Comparison of ENCODE assay signal across 8 cellular contexts in the genomic region with DNA sequence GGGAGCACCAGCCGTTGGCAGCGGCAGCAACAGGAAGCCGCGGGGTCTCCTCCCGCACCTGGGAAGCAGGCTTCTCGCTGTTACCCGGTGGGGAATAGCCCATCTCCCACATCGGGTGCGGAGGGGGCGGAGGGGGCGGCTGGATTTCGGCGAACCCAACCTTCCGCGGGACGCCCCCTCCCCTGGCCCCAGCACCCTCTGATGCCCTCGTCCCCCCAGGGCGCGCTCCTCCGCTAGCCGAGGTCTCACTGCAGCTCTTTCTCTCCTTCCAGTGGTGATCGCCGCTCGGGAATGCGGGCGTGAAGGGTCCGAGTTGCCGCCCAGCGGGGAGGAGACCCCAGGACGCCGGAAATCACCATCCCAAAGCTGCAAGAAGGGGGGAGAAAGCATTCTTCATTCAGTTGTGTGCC. TPM values are rescaled to one million over a fixed set of nuclear protein-coding genes. Genes with fewer than 3 reads are reported as not detected.
DNase-seq lines count a peak whose midpoint lies in the region; TF ChIP-seq lines count a peak whose summit lies in the region.

No MANE protein-coding gene starts in this region.

- peak; percentile 62 for DNase-seq in DMS 273 (lab: John Stamatoyannopoulos, UW; ENCODE audit: unreplicated experiment)
- DNase-seq in DMS 273 treated with DMSO at 0.1 percent for 48 hours (lab: John Stamatoyannopoulos, UW): no peak
- peak in 1 of 2 donors; percentile 26 for DNase-seq in breast epithelium (ENCODE audit: low spot score in 2 of 2)
- DNase-seq in lower leg skin (ENCODE audit: low spot score in 2 of 2): peak; percentile 23 to 91
- DNase-seq in thyroid gland: peak; percentile 50 to 56
- DNase-seq in NCI-H1105 treated with DMSO at 0.1 percent for 48 hours (lab: John Stamatoyannopoulos, UW): no peak
- DNase-seq in GM10266 (ENCODE audit: extremely low spot score): no peak

- WGBS in lower leg skin, 2 donors: 0 to 1% methylated on average over 16 to 31 of the region's 31 CpGs
- 0 to 1% methylated on average over 13 to 17 of the region's 31 CpGs for WGBS in thyroid gland, 2 donors

- no peak for TF ChIP-seq POLR2A in breast epithelium (IDR thresholded peaks at IDR 0.05)
- no peak for TF ChIP-seq POLR2A in lower leg skin (IDR thresholded peaks at IDR 0.05)
- no peak for TF ChIP-seq POLR2A in thyroid gland (IDR thresholded peaks at IDR 0.05)

- H3K4me1 ChIP-seq in breast epithelium (no peaks in the 10 kb centered on the region), thyroid gland (peaks cover 7 to 15% of the 10 kb centered on the region in 2 donors)

- no peaks in the 10 kb centered on the region for H3K9me3 ChIP-seq in breast epithelium
- no peaks in the 10 kb centered on the region for H3K9me3 ChIP-seq in thyroid gland

- TF ChIP-seq CTCF in breast epithelium (IDR thresholded peaks at IDR 0.05) (no peak), lower leg skin (IDR thresholded peaks at IDR 0.05) (no peak), thyroid gland (IDR thresholded peaks at IDR 0.05) (peak in 1 of 6 experiments; percentile 1), GM10266 (IDR thresholded peaks at IDR 0.05; ENCODE audit: control insufficient read depth, insufficient read depth, low read depth, missing control alignments) (no peak)

- TF ChIP-seq EP300 in Ishikawa (IDR thresholded peaks at IDR 0.05; ENCODE audit: borderline replicate concordance): peak; percentile 11; the same call in 1 of the 2 replicates

- H3K4me3 ChIP-seq in breast epithelium (peak overlapping the region; percentile 70 to 91 (median 78)), lower leg skin (ENCODE audit: low read depth, poor library complexity, severe bottlenecking) (peak overlapping the region; percentile 53), thyroid gland (replicated peaks in 1 of 3) (peak overlapping the region; percentile 14 to 77 (median 65))

- H3K36me3 ChIP-seq in breast epithelium (no peaks in the 10 kb centered on the region), thyroid gland (no peaks in the 10 kb centered on the region)

- H3K27me3 ChIP-seq in breast epithelium (no peaks in the 10 kb centered on the region), thyroid gland (no peaks in the 10 kb centered on the region)

- H3K27ac ChIP-seq in breast epithelium (peak overlapping the region; percentile 97 to 100), thyroid gland (peak overlapping the region; percentile 98 to 100 (median 99))

- intact Hi-C loops in breast epithelium (cut with DNase I; ENCODE audit: low total_unique reads): loop anchor here (5.0 to 10.0 kb wide), 2 partner anchors 118 to 205 kb away; no protein-coding TSS in a partner anchor
- intact Hi-C loops in lower leg skin (cut with DNase I; ENCODE audit: low total_unique reads): loop anchor here (10.0 kb wide), 1 partner anchor 128 kb away; no protein-coding TSS in a partner anchor
- intact Hi-C loops in thyroid gland (cut with DNase I): loop anchor here (5.0 kb wide), 2 partner anchors 125 to 205 kb away; no protein-coding TSS in a partner anchor

- no peak for TF ChIP-seq RAD21 in Ishikawa (IDR thresholded peaks at IDR 0.05; ENCODE audit: low read depth)

TF ChIP-seq in Ishikawa, 13 proteins besides CTCF, POLR2A, EP300 and RAD21:
- TF ChIP-seq TEAD4 (IDR thresholded peaks at IDR 0.05): 0 out of 2 replicates have a peak, but pooled peaks have one; percentile 8
- peak; percentile 95 for TF ChIP-seq ZBTB7A (IDR thresholded peaks at IDR 0.05; ENCODE audit: low read depth)
- TF ChIP-seq, protein P1, sequence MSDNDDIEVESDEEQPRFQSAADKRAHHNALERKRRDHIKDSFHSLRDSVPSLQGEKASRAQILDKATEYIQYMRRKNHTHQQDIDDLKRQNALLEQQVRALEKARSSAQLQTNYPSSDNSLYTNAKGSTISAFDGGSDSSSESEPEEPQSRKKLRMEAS (IDR thresholded peaks at IDR 0.05): peak; percentile 2; the same call in 1 of the 2 replicates
- no peak for TF ChIP-seq CEBPB (IDR thresholded peaks at IDR 0.05)
- TF ChIP-seq TCF12 (IDR thresholded peaks at IDR 0.05; ENCODE audit: low read depth): no peak

RNA-seq across cellular contexts. Expression of a gene that starts 0.3 kb away (rescaled TPM):
- total RNA-seq in breast epithelium (10 to 100 TPM; 28.5 to 44.6 (median 36.2) TPM), lower leg skin (10 to 100 TPM in 3 of 4 donors, 1 to 10 TPM in 1; 7.9 to 18.7 (median 14.4) TPM), thyroid gland (10 to 100 TPM; 12.6 to 32.7 (median 17.6) TPM)

RNA-seq across cellular contexts. Expression of a gene that starts 57.5 kb away (rescaled TPM):
- total RNA-seq in breast epithelium: 10 to 100 TPM; 21.0 to 25.5 (median 23.6) TPM
- total RNA-seq in lower leg skin: 10 to 100 TPM in 2 of 4 donors, 1 to 10 TPM in 2; 5.7 to 14.0 (median 10.2) TPM
- total RNA-seq in thyroid gland: 10 to 100 TPM; 21.7 to 42.6 (median 25.8) TPM

Comparison
In these comparisons a context has a peak if more than half of its experiments do, and no peak if none do; other contexts are left out.
1. DNase-seq: peak in DMS 273 (single experiment), lower leg skin (2 of 2) and thyroid gland (2 of 2); none in DMS 273 treated with DMSO at 0.1 percent for 48 hours (single experiment), NCI-H1105 treated with DMSO at 0.1 percent for 48 hours (single experiment) and GM10266 (single experiment).
2. Peak in every context shown above with its lines, with median percentiles within 50 percentile points of each other: H3K4me3 ChIP-seq.